ENCODE assay signal across 1 cellular context in the genomic region with DNA sequence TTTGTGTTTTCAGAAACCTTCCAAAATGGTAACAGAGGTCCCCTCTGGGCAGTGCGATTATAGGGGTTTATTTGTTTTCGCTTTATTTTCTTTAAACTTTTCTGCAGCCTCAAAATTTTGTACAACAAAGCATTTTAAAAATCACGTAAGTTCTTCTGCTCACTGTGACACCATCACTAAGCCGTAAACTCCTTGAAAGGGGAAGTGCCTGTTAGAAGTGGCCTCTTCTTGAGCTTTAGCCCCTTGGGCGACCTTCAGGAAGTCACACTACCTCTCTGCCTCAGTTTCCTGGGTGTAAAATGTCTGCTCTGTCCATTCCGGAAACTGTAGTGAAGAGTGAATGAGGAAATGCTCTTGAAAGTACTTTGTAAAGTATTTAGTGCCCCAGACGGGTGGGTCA.
A peak's percentile ranks its signal among the peaks of the same experiment; 100 is the strongest.
TF ChIP-seq lines count a peak whose summit lies in the region.

No MANE protein-coding gene starts in this region.

TF ChIP-seq in GM12878, 131 proteins besides CTCF, POLR2A, EP300 and RAD21:
- TF ChIP-seq SPI1 (IDR thresholded peaks at IDR 0.05; ENCODE audit: borderline replicate concordance, insufficient read depth, low read depth, low read length), result peak; percentile 57
- TF ChIP-seq CHD4 (IDR thresholded peaks at IDR 0.05), result no peak
